Comparison of ENCODE assay signal across 8 cellular contexts in the genomic region with DNA sequence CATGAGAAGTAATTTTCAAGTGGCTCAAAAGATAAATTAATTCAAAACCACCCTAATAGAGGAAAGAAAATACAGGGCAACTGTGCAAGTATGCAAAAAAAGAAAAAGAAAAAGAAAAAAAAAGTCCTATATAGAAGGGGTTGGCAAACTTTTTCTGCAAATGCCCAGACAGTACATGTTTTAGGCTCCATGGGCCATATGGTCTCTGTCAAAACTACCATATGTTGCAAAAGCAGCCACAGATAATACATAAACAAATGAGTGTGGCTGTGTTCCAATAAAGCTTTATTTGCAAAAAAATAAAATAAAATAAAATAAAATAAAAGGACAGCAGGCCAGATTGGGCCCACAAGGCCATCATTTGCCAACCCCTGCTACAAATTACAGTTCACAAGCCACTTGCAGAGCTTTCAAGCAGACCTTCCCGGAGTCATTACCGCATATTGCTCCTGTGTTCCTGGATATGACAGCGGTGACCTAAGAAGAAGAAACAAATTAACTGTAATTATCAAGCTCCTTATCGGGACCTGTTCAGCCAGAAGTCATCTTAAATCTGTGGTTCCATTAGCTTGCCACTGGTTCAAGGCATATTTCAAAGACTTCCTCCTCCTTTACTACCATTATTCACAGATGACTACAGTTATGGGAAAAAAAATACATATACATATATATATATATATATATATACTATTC. TPM values are rescaled to one million over a fixed set of nuclear protein-coding genes. Genes with fewer than 3 reads are reported as not detected.
DNase-seq lines count a peak whose midpoint lies in the region; ATAC-seq and TF ChIP-seq lines count a peak whose summit lies in the region.

No MANE protein-coding gene starts in this region.

- no peak overlapping the region for H2AFZ ChIP-seq in SK-N-SH (ENCODE audit: low read depth)

- H3K9me3 ChIP-seq in SK-N-SH (no peaks in the 10 kb centered on the region), thymus (ENCODE audit: control insufficient read depth) (no peaks in the 10 kb centered on the region)

- H3K4me2 ChIP-seq in SK-N-SH = no peak overlapping the region

- H3K36me3 Mint-ChIP-seq in activated naive CD4-positive, alpha-beta T cell treated with anti-CD3 and anti-CD28 coated beads, Interleukin-2, amount 10 ng/mL, durations not matched to agents 7 days and 5 days = peaks cover 38% of the 10 kb centered on the region

- H3K4me1 ChIP-seq in SK-N-SH (ENCODE audit: control insufficient read depth in 1 of 2, insufficient read depth in 2 of 2, low read depth in 1 of 2, low read length in 1 of 2) = peaks cover 25 to 30% of the 10 kb centered on the region in 2 experiments
- peaks cover 11% of the 10 kb centered on the region for H3K4me1 ChIP-seq in thymus (ENCODE audit: control insufficient read depth, insufficient read depth, low read length)

- POLR2A ChIA-PET in SK-N-SH (lab: Yijun Ruan, JAX) = interaction anchor here (0.7 to 2.4 kb wide), 5 partner anchors 11 to 284 kb away, joined by 3 to 10 read pairs (median 7); a partner anchor contains a TSS

- no peaks in the 10 kb centered on the region for H3K9me2 ChIP-seq in SK-N-SH

- H3K27me3 Mint-ChIP-seq in activated naive CD4-positive, alpha-beta T cell treated with anti-CD3 and anti-CD28 coated beads, Interleukin-2, amount 10 ng/mL, durations not matched to agents 7 days and 5 days = no peaks in the 10 kb centered on the region

- peaks cover 98% of the 10 kb centered on the region for H3K79me2 ChIP-seq in SK-N-SH (ENCODE audit: insufficient read depth)

- H3F3A ChIP-seq in SK-N-SH (replicated peaks; ENCODE audit: insufficient read depth) = peaks cover 30% of the 10 kb centered on the region

- peak in 1 of 2 experiments; percentile 31; a peak in 1 of 4 replicates for TF ChIP-seq EP300 in SK-N-SH (IDR thresholded peaks at IDR 0.05; ENCODE audit: borderline replicate concordance in 1 of 2, low read depth in 1 of 2, low read length in 1 of 2)

- no peak for TF ChIP-seq RAD21 in SK-N-SH (IDR thresholded peaks at IDR 0.05; ENCODE audit: low read length)

- ATAC-seq in GM18502 (IDR thresholded peaks at IDR 0.05; ENCODE audit: poor library complexity, unreplicated experiment) (no peak), GM21825 (IDR thresholded peaks at IDR 0.05; ENCODE audit: unreplicated experiment) (no peak)

- H4K20me1 ChIP-seq in SK-N-SH (ENCODE audit: insufficient read depth) = 0 out of 2 replicates have a peak, but pooled peaks cover 7% of the 10 kb centered on the region

- CTCF ChIA-PET in activated naive CD4-positive, alpha-beta T cell treated with anti-CD3 and anti-CD28 coated beads, Interleukin-2, amount 10 ng/mL, durations not matched to agents 7 days and 5 days (lab: Charles Lee) = interaction anchor here (1.4 kb wide), 1 partner anchor 287 kb away, joined by 3 read pairs; no protein-coding TSS in a partner anchor
- CTCF ChIA-PET in SK-N-SH (lab: Yijun Ruan, JAX) = interaction anchor here (1.1 to 4.8 kb wide), 3 partner anchors 16 to 385 kb away, joined by 4 to 29 read pairs (median 6); a partner anchor contains a TSS

- peak overlapping the region; percentile 49 for H3K27ac Mint-ChIP-seq in activated naive CD4-positive, alpha-beta T cell treated with anti-CD3 and anti-CD28 coated beads, Interleukin-2, amount 10 ng/mL, durations not matched to agents 7 days and 5 days

- DNase-seq in activated naive CD4-positive, alpha-beta T cell treated with anti-CD3 and anti-CD28 coated beads, Interleukin-2, amount 10 ng/mL, durations not matched to agents 7 days and 5 days = no peak
- no peak for DNase-seq in activated naive CD4-positive, alpha-beta T cell treated with Interleukin-2 at 50 U/mL for 16 hours
- peak; percentile 35 for DNase-seq in SK-N-SH
- peak; percentile 89 for DNase-seq in fibroblast of villous mesenchyme (ENCODE audit: low read depth)
- DNase-seq in HUDEP-2 (lab: John Stamatoyannopoulos, UW; ENCODE audit: unreplicated experiment in 76 of 76) = no peak

- H3K27ac ChIP-seq in SK-N-SH (ENCODE audit: low read depth in 2 of 2, low read length in 1 of 2) (peak overlapping the region; percentile 81 to 96), thymus (ENCODE audit: low read depth) (peak overlapping the region; percentile 46)

- peaks cover 47% of the 10 kb centered on the region for H3K4me1 Mint-ChIP-seq in activated naive CD4-positive, alpha-beta T cell treated with anti-CD3 and anti-CD28 coated beads, Interleukin-2, amount 10 ng/mL, durations not matched to agents 7 days and 5 days

- no peaks in the 10 kb centered on the region for H3K27me3 ChIP-seq in SK-N-SH (ENCODE audit: insufficient read depth)
- no peaks in the 10 kb centered on the region for H3K27me3 ChIP-seq in thymus (ENCODE audit: control insufficient read depth, insufficient read depth)

- WGBS in SK-N-SH (ENCODE audit: low lambda C conversion rate) = 56% methylated on average over 4 of the region's 4 CpGs
- WGBS in thymus = 99% methylated on average over 4 of the region's 4 CpGs

- no peak overlapping the region for H3K9ac ChIP-seq in SK-N-SH

- H3K4me3 ChIP-seq in SK-N-SH (ENCODE audit: low read depth in 2 of 2, low read length in 1 of 2) (no peak overlapping the region), fibroblast of villous mesenchyme (ENCODE audit: low read depth, low read length) (no peak overlapping the region), thymus (ENCODE audit: low read length) (no peak overlapping the region)

- H3K36me3 ChIP-seq in SK-N-SH (replicated peaks in 1 of 2; ENCODE audit: control insufficient read depth in 1 of 2, insufficient read depth in 2 of 2, low read length in 1 of 2) (peaks cover 25 to 46% of the 10 kb centered on the region in 2 experiments), thymus (ENCODE audit: control insufficient read depth, insufficient read depth) (peaks cover 10% of the 10 kb centered on the region)

- TF ChIP-seq CTCF in SK-N-SH (IDR thresholded peaks at IDR 0.05) (no peak), fibroblast of villous mesenchyme (IDR thresholded peaks at IDR 0.05; ENCODE audit: insufficient read depth, low read depth, low read length) (no peak)

- H3K4me3 Mint-ChIP-seq in activated naive CD4-positive, alpha-beta T cell treated with anti-CD3 and anti-CD28 coated beads, Interleukin-2, amount 10 ng/mL, durations not matched to agents 7 days and 5 days = no peak overlapping the region

- H3K9me3 Mint-ChIP-seq in activated naive CD4-positive, alpha-beta T cell treated with anti-CD3 and anti-CD28 coated beads, Interleukin-2, amount 10 ng/mL, durations not matched to agents 7 days and 5 days = no peaks in the 10 kb centered on the region

TF ChIP-seq in SK-N-SH, 30 proteins besides CTCF, POLR2A, EP300 and RAD21:
- TF ChIP-seq, protein P1, sequence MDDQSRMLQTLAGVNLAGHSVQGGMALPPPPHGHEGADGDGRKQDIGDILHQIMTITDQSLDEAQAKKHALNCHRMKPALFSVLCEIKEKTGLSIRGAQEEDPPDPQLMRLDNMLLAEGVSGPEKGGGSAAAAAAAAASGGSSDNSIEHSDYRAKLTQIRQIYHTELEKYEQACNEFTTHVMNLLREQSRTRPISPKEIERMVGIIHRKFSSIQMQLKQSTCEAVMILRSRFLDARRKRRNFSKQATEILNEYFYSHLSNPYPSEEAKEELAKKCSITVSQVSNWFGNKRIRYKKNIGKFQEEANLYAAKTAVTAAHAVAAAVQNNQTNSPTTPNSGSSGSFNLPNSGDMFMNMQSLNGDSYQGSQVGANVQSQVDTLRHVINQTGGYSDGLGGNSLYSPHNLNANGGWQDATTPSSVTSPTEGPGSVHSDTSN (IDR thresholded peaks at IDR 0.05) = no peak
- TF ChIP-seq RCOR1 (IDR thresholded peaks at IDR 0.05; ENCODE audit: low read length) (peak; percentile 43; the same call in 1 of the 2 replicates), RXRA (IDR thresholded peaks at IDR 0.05; ENCODE audit: borderline replicate concordance, low read depth) (no peak), TCF12 (IDR thresholded peaks at IDR 0.05) (peak; percentile 52), GABPA (IDR thresholded peaks at IDR 0.05; ENCODE audit: low read depth) (no peak), MXI1 (IDR thresholded peaks at IDR 0.05; ENCODE audit: low read depth, low read length) (peak; percentile 76)

RNA-seq across cellular contexts. Expression of a gene that starts 15.9 kb away (rescaled TPM):
- polyA plus RNA-seq in SK-N-SH (2012; rRNA removed) (31.9 and 38.7 TPM in 2 replicates), thymus (69.4 TPM)
- 39.8 and 48.0 TPM in 2 replicates for polyA plus RNA-seq in SK-N-SH (2012; cell fraction: cytosol; rRNA removed)
- polyA plus RNA-seq in SK-N-SH (2012; cell fraction: nucleus; rRNA removed) = 71.8 and 77.3 TPM in 2 replicates
- total RNA-seq in fibroblast of villous mesenchyme = 39.0 and 59.2 TPM in 2 replicates

RNA-seq across cellular contexts. Expression of a gene that starts 38.5 kb away (rescaled TPM):
- polyA plus RNA-seq in SK-N-SH (2012; rRNA removed) (37.0 and 39.6 TPM in 2 replicates), thymus (46.4 TPM)
- polyA plus RNA-seq in SK-N-SH (2012; cell fraction: cytosol; rRNA removed) = 27.5 and 32.6 TPM in 2 replicates
- 39.7 and 55.5 TPM in 2 replicates for polyA plus RNA-seq in SK-N-SH (2012; cell fraction: nucleus; rRNA removed)
- total RNA-seq in fibroblast of villous mesenchyme = 27.1 and 30.2 TPM in 2 replicates

Comparison
In these comparisons a context has a peak if more than half of its experiments do, and no peak if none do; other contexts are left out.
1. DNase-seq: peak in SK-N-SH (single experiment) and fibroblast of villous mesenchyme (single experiment); none in activated naive CD4-positive, alpha-beta T cell treated with anti-CD3 and anti-CD28 coated beads, Interleukin-2, amount 10 ng/mL, durations not matched to agents 7 days and 5 days (single experiment), activated naive CD4-positive, alpha-beta T cell treated with Interleukin-2 at 50 U/mL for 16 hours (single experiment) and HUDEP-2 (0 of 76).